Comparison of ENCODE assay signal across 1 cellular context in genomic region chr9:134669556-134669955, GRCh38.
TF ChIP-seq lines count a peak whose summit lies in the region.

No MANE protein-coding gene starts in this region.

TF ChIP-seq in A549, 52 proteins besides CTCF, POLR2A, EP300 and RAD21 (continued from another document):
- TF ChIP-seq REST (IDR thresholded peaks at IDR 0.05): no peak
- TF ChIP-seq FOXS1 (CRISPR knock-in tag; IDR thresholded peaks at IDR 0.05): no peak
